Comparison of ENCODE assay signal across 11 cellular contexts in the genomic region with DNA sequence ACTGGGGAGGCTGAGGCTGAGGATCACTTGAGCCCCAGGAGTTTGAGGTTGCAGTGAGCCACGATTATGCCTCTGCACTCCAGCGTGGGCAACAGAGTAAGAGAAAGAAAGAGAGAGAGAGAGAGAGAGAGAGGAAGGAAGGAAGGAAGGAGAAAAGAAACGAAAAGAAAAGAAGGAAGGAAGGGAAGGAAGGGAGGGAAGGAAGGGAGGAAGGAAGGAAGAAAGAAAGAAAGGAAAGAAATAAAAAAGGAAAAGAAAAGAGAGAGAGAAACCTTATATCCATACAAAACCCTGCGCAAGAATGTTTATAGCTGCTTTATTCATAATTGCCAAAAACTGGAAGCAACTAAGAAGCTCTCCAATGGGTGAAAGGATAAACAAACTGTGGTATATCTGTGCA. TPM values are rescaled to one million over a fixed set of nuclear protein-coding genes. Genes with fewer than 3 reads are reported as not detected.
"Had no signal": no experiment of that assay in that cellular context is flagged by ENCODE, and none has a peak within 500 bp of the region (broad histone marks: within the 10 kb centered on the region; RNA-seq: fewer than 3 reads in every experiment).

No MANE protein-coding gene starts in this region.

- H3K36me3 Mint-ChIP-seq: IgD-negative memory B cell had no signal

- H3K4me3 ChIP-seq: GM23248 had no signal

- H3K4me3 Mint-ChIP-seq: H9, HFFc6, IgD-negative memory B cell had no signal

- H2AFZ ChIP-seq: GM23248 had no signal

- H3K9ac ChIP-seq: GM23248 had no signal

- DNase-seq: GM23248, H9, HCEC 1CT, HFFc6, KG1 had no signal

- H3K9me3 Mint-ChIP-seq: HFFc6 had no signal

- ATAC-seq: HepG2 had no signal

- H3K27ac ChIP-seq: GM23248, HL-60 had no signal

- H3K27ac Mint-ChIP-seq: H9, HFFc6, IgD-negative memory B cell had no signal

- FAIRE-seq: H1, H54, HepG2 had no signal

RNA-seq across cellular contexts. Expression of a gene that starts 8.1 kb away (rescaled TPM):
- total RNA-seq: GM23248, HepG2, HFFc6, HT1080 had no signal
- polyA plus RNA-seq: IgD-negative memory B cell had no signal

RNA-seq across cellular contexts. Expression of a gene that starts 12.0 kb away (rescaled TPM):
- total RNA-seq: GM23248, H1, H9, HepG2, HFFc6, HT1080 had no signal
- polyA plus RNA-seq: GM23248, IgD-negative memory B cell had no signal

RNA-seq across cellular contexts. Expression of a gene that starts 42.5 kb away (rescaled TPM):
- total RNA-seq: HepG2, HT1080 had no signal
- polyA plus RNA-seq: HepG2, IgD-negative memory B cell had no signal

RNA-seq across cellular contexts. Expression of a gene that starts 56.9 kb away (rescaled TPM):
- total RNA-seq: GM23248, HT1080 had no signal
- polyA plus RNA-seq: IgD-negative memory B cell had no signal
